In genomic region chr12:106357549-106358409, GRCh38 we compare ENCODE assay signal across 8 cellular contexts.
DNase-seq lines count a peak whose midpoint lies in the region; ATAC-seq and TF ChIP-seq lines count a peak whose summit lies in the region.

Gene POLR3B, plus strand, starts transcription at chr12:106357748. Its CDS starts 132 bp downstream, at chr12:106357880.

- H3K4me3 ChIP-seq in AG09309 (ENCODE audit: control insufficient read depth, low read depth, low read length), result peak within 1 kb of the TSS; percentile 83

- DNase-seq in AG09309 (ENCODE audit: low read depth) (peak; percentile 87), NCI-H2227 treated with DMSO at 0.1 percent for 48 hours (lab: John Stamatoyannopoulos, UW) (peak; percentile 97), inferior parietal cortex (ENCODE audit: extremely low spot score) (peak; percentile 97)
- DNase-seq in activated CD4-positive, CD25-positive, alpha-beta regulatory T cell (lab: John Stamatoyannopoulos, UW), result peak; percentile 85 to 94 (median 91)
- DNase-seq in central memory CD4-positive, alpha-beta T cell, result peak; percentile 97
- peak; percentile 93 to 94 for DNase-seq in stimulated activated CD4-positive, alpha-beta T cell treated with anti-CD3 and anti-CD28 coated beads, Interleukin-12 subunit alpha, Interleukin-12 subunit beta, amount 100 ng/mL, for 24 hours (ENCODE audit: low read depth in 2 of 2)

- peak; percentile 93 for ATAC-seq in GM18909 (IDR thresholded peaks at IDR 0.05; ENCODE audit: poor library complexity, unreplicated experiment)
- peak; percentile 94 for ATAC-seq in HG03175 (IDR thresholded peaks at IDR 0.05; ENCODE audit: unreplicated experiment)

- peak; percentile 91 for TF ChIP-seq CTCF in AG09309 (IDR thresholded peaks at IDR 0.05; ENCODE audit: control insufficient read depth, insufficient read depth, low read depth, low read length, missing control alignments)

Comparison
In these comparisons a context has a peak if more than half of its experiments do, and no peak if none do; other contexts are left out.
1. Peak in every context shown above with its lines: DNase-seq, ATAC-seq and H3K4me3 ChIP-seq.